In the genomic region with DNA sequence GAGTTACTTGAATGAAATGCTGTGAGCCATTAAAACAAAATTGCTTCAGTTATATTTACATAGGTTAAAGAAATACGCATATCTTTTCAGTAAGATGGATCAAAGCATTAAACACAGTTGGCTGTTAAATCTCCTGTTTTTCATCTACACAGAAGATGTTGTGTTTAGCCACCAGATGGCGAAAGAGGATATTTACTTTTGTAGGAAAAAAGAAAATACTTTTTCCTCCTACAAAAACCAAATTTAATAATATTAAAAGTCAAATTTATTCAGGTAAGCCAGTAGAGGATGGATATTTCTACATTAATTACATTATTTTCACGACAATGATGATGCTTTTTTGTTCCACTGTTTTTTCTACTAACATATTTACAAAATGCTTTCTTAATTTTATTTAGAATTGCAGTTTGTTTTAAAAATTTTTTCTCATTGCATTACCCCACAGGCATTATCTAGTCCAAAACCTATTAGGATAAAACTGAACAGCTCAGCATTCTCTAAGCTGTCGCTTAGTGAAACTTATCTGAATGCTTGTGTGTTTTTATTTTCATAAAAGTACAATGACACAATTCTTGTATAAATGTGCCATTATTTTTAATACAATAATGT, we compare ENCODE assay signal across 10 cellular contexts.
DNase-seq lines count a peak whose midpoint lies in the region; ATAC-seq and TF ChIP-seq lines count a peak whose summit lies in the region.
"Had no signal": no experiment of that assay in that cellular context is flagged by ENCODE, and none has a peak within 500 bp of the region (broad histone marks: within the 10 kb centered on the region; RNA-seq: fewer than 3 reads in every experiment).

No MANE protein-coding gene starts in this region.

- H3K4me1 Mint-ChIP-seq in brain (peaks cover 59% of the 10 kb centered on the region), nephron progenitor cell (peaks cover 6% of the 10 kb centered on the region)

- no peak overlapping the region for H3K27ac ChIP-seq in substantia nigra (ENCODE audit: low read depth, low read length, poor library complexity, severe bottlenecking)

- TF ChIP-seq CTCF in GM12865 (IDR thresholded peaks at IDR 0.05; ENCODE audit: insufficient read depth, low read depth, low read length, missing control alignments) (peak; percentile 37), brain (conservative IDR thresholded peaks at IDR 0.05) (peak; percentile 60 to 79), nephron progenitor cell (IDR thresholded peaks at IDR 0.05) (peak; percentile 63)

- no peaks in the 10 kb centered on the region for H3K27me3 Mint-ChIP-seq in brain
- peaks cover 3% of the 10 kb centered on the region for H3K27me3 Mint-ChIP-seq in nephron progenitor cell (ENCODE audit: low read depth, poor library complexity)
- H3K27me3 Mint-ChIP-seq: activated T-cell treated with anti-CD3 and anti-CD28 coated beads, Interleukin-2, amount 50 U/mL, for 24 hours had no signal

- H3K4me3 Mint-ChIP-seq in brain (no peak overlapping the region), nephron progenitor cell (no peak overlapping the region)
- H3K4me3 Mint-ChIP-seq: activated T-cell treated with anti-CD3 and anti-CD28 coated beads, Interleukin-2, amount 50 U/mL, for 24 hours had no signal

- no peak overlapping the region for H3K4me3 ChIP-seq in GM12865 (ENCODE audit: low read depth, low read length)

- no peak overlapping the region for H3K27ac Mint-ChIP-seq in brain
- no peak overlapping the region for H3K27ac Mint-ChIP-seq in nephron progenitor cell
- H3K27ac Mint-ChIP-seq: activated T-cell treated with anti-CD3 and anti-CD28 coated beads, Interleukin-2, amount 50 U/mL, for 24 hours had no signal

- H3K36me3 Mint-ChIP-seq in brain (no peaks in the 10 kb centered on the region), nephron progenitor cell (ENCODE audit: low read depth) (no peaks in the 10 kb centered on the region)

- ATAC-seq in HG02852 (IDR thresholded peaks at IDR 0.05; ENCODE audit: unreplicated experiment) = no peak
- ATAC-seq in GM18858 (IDR thresholded peaks at IDR 0.05; ENCODE audit: unreplicated experiment) = no peak

- H3K9me3 Mint-ChIP-seq in brain (no peaks in the 10 kb centered on the region), nephron progenitor cell (no peaks in the 10 kb centered on the region)

- peak; percentile 30 for DNase-seq in GM12865 (ENCODE audit: low read depth)
- DNase-seq in NCI-H1436 (lab: John Stamatoyannopoulos, UW) = peak; percentile 49
- no peak for DNase-seq in nephron progenitor cell
- no peak for DNase-seq in mesenteric fat pad (ENCODE audit: low spot score)
- DNase-seq in substantia nigra (lab: John Stamatoyannopoulos, UW) = no peak
- DNase-seq: activated T-cell treated with anti-CD3 and anti-CD28 coated beads, Interleukin-2, amount 50 U/mL, for 24 hours; posterior cingulate gyrus had no signal

Comparison
In these comparisons a context has a peak if more than half of its experiments do, and no peak if none do; other contexts are left out.
1. DNase-seq: peak in GM12865 (single experiment) and NCI-H1436 (single experiment); none in nephron progenitor cell (single experiment), mesenteric fat pad (single experiment) and substantia nigra (0 of 49).
2. Peak in every context shown above with its lines, with median percentiles within 50 percentile points of each other: CTCF ChIP-seq.